8 cellular contexts compared by ENCODE assay signal in genomic region chr7:22853674-22854157, GRCh38. TPM values are rescaled to one million over a fixed set of nuclear protein-coding genes. Genes with fewer than 3 reads are reported as not detected.
DNase-seq lines count a peak whose midpoint lies in the region; ATAC-seq and TF ChIP-seq lines count a peak whose summit lies in the region.

No MANE protein-coding gene starts in this region.

- peak overlapping the region; percentile 71 to 94 for H3K4me3 ChIP-seq in esophagus (ENCODE audit: low read depth in 1 of 2, low read length in 2 of 2)
- no peak overlapping the region for H3K4me3 ChIP-seq in trophoblast cell (ENCODE audit: low read depth, low read length)

- H3K9me3 Mint-ChIP-seq in CD4-positive, alpha-beta T cell = no peaks in the 10 kb centered on the region
- no peaks in the 10 kb centered on the region for H3K9me3 Mint-ChIP-seq in T-helper 1 cell treated with Interleukin-12 subunit alpha and Interleukin-12 subunit beta and Interleukin-4 antibody, amounts not matched to agents 30 μg/mL and 1 μg/mL, for 36 hours

- 15% methylated on average over 15 to 28 of the region's 28 CpGs for WGBS in esophagus, 2 donors
- WGBS in trophoblast cell (ENCODE audit: extremely low coverage, insufficient coverage, insufficient read length) = no CpG with 5 or more reads among the region's 28 CpGs

- no peak overlapping the region for H4K91ac ChIP-seq in trophoblast cell (ENCODE audit: low read depth, low read length)

- H3K27ac ChIP-seq in CD4-positive, alpha-beta T cell (ENCODE audit: low read depth, low read length) = no peak overlapping the region
- H3K27ac ChIP-seq in esophagus (ENCODE audit: low read depth in 2 of 2, low read length in 1 of 2) = peak overlapping the region; percentile 8 to 73
- H3K27ac ChIP-seq in trophoblast cell (ENCODE audit: low read depth, low read length) = no peak overlapping the region

- no peak overlapping the region for H3K14ac ChIP-seq in trophoblast cell (ENCODE audit: low read length)

- H4K8ac ChIP-seq in trophoblast cell (ENCODE audit: low read depth, low read length) = no peak overlapping the region

- H2AK5ac ChIP-seq in trophoblast cell (ENCODE audit: low read length) = no peak overlapping the region

- H3K27me3 ChIP-seq in CD4-positive, alpha-beta T cell (ENCODE audit: control insufficient read depth, insufficient read depth, low read length) = no peaks in the 10 kb centered on the region
- no peaks in the 10 kb centered on the region for H3K27me3 ChIP-seq in esophagus (ENCODE audit: control insufficient read depth in 1 of 2, insufficient read depth in 2 of 2, low read length in 2 of 2)
- H3K27me3 ChIP-seq in trophoblast cell (ENCODE audit: insufficient read depth, low read length) = no peaks in the 10 kb centered on the region

- intact Hi-C loops in CD4-positive, alpha-beta T cell (cut with DNase I, micrococcal nuclease) = loop anchor here (1.0 to 10.0 kb wide), 6 partner anchors 31 to 441 kb away; partner anchors contain the start of genes TOMM7 (in 2 of the 2), HYCC1 (in 1 of the 2), MALSU1 (in 1 of the 2) and NUP42 (in 1 of the 2)

- H3K79me2 ChIP-seq in trophoblast cell (ENCODE audit: control insufficient read depth, insufficient read depth, low read length, poor library complexity) = peaks cover 10% of the 10 kb centered on the region

- H4K12ac ChIP-seq in trophoblast cell (ENCODE audit: low read depth, low read length) = no peak overlapping the region

- POLR2A ChIA-PET in CD4-positive, alpha-beta T cell (lab: Charles Lee) = no interaction called here

- peaks cover 26% of the 10 kb centered on the region for H3K36me3 Mint-ChIP-seq in CD4-positive, alpha-beta T cell (ENCODE audit: low read depth)
- peaks cover 17% of the 10 kb centered on the region for H3K36me3 Mint-ChIP-seq in T-helper 1 cell treated with Interleukin-12 subunit alpha and Interleukin-12 subunit beta and Interleukin-4 antibody, amounts not matched to agents 30 μg/mL and 1 μg/mL, for 36 hours (ENCODE audit: low read depth)

- H3K27me3 Mint-ChIP-seq in CD4-positive, alpha-beta T cell = peaks cover 3% of the 10 kb centered on the region
- peaks cover 3% of the 10 kb centered on the region for H3K27me3 Mint-ChIP-seq in T-helper 1 cell treated with Interleukin-12 subunit alpha and Interleukin-12 subunit beta and Interleukin-4 antibody, amounts not matched to agents 30 μg/mL and 1 μg/mL, for 36 hours (ENCODE audit: low read depth)

- H2BK120ac ChIP-seq in trophoblast cell (ENCODE audit: insufficient read depth, low read length, poor library complexity) = no peak overlapping the region

- peaks cover 9% of the 10 kb centered on the region for H3K79me1 ChIP-seq in trophoblast cell (ENCODE audit: low read length)

- no peak overlapping the region for H2AFZ ChIP-seq in trophoblast cell (ENCODE audit: insufficient read depth, low read length, poor library complexity)

- peak; percentile 80 for ATAC-seq in CD4-positive, alpha-beta T cell (ENCODE audit: poor library complexity)
- ATAC-seq in GM19043 (IDR thresholded peaks at IDR 0.05; ENCODE audit: low read depth, unreplicated experiment) (peak; percentile 22), HG03175 (IDR thresholded peaks at IDR 0.05; ENCODE audit: unreplicated experiment) (peak; percentile 22)

- CTCF ChIA-PET in CD4-positive, alpha-beta T cell (lab: Charles Lee) = interaction anchor here (0.7 to 1.2 kb wide), 3 partner anchors 18 to 202 kb away, joined by 3 to 5 read pairs (median 4); no protein-coding TSS in a partner anchor

- H3K9me3 ChIP-seq in CD4-positive, alpha-beta T cell (ENCODE audit: control insufficient read depth, low read length) = no peaks in the 10 kb centered on the region
- H3K9me3 ChIP-seq in esophagus (ENCODE audit: control insufficient read depth in 2 of 2, insufficient read depth in 1 of 2, low read depth in 1 of 2, low read length in 1 of 2) = no peaks in the 10 kb centered on the region
- no peaks in the 10 kb centered on the region for H3K9me3 ChIP-seq in trophoblast cell (ENCODE audit: insufficient read depth, low read depth, low read length)

- peak in 5 of 10 experiments; percentile 40 to 68 (median 55) for DNase-seq in CD4-positive, alpha-beta T cell
- DNase-seq in trophoblast cell (peak in 1 of 2 donors; percentile 19), HT-29 (ENCODE audit: low spot score) (no peak), putamen (ENCODE audit: low spot score) (no peak)

- peak overlapping the region; percentile 92 for H3K27ac Mint-ChIP-seq in CD4-positive, alpha-beta T cell
- H3K27ac Mint-ChIP-seq in T-helper 1 cell treated with Interleukin-12 subunit alpha and Interleukin-12 subunit beta and Interleukin-4 antibody, amounts not matched to agents 30 μg/mL and 1 μg/mL, for 36 hours = peak overlapping the region; percentile 99

- H3K4me2 ChIP-seq in trophoblast cell (ENCODE audit: low read length) = peak overlapping the region; percentile 46

- H2BK5ac ChIP-seq in trophoblast cell (ENCODE audit: low read depth, low read length, poor library complexity) = no peak overlapping the region

- H3K9ac ChIP-seq in trophoblast cell (ENCODE audit: low read length) = no peak overlapping the region

- H3K18ac ChIP-seq in trophoblast cell (ENCODE audit: low read length) = no peak overlapping the region

- H3K4ac ChIP-seq in trophoblast cell (ENCODE audit: low read depth, low read length) = no peak overlapping the region

- H3K4me1 ChIP-seq in esophagus (ENCODE audit: control insufficient read depth in 2 of 2, insufficient read depth in 2 of 2, low read length in 1 of 2) (peaks cover 0 to 3% of the 10 kb centered on the region in 2 donors), trophoblast cell (ENCODE audit: control insufficient read depth in 1 of 2, insufficient read depth in 2 of 2, low read length in 2 of 2) (peaks cover 5 to 20% of the 10 kb centered on the region in 2 experiments)

- no peak for TF ChIP-seq CTCF in CD4-positive, alpha-beta T cell (IDR thresholded peaks at IDR 0.05)

- H2BK12ac ChIP-seq in trophoblast cell (ENCODE audit: low read length) = no peak overlapping the region

- H3K4me3 Mint-ChIP-seq in CD4-positive, alpha-beta T cell = peak overlapping the region; percentile 98
- H3K4me3 Mint-ChIP-seq in T-helper 1 cell treated with Interleukin-12 subunit alpha and Interleukin-12 subunit beta and Interleukin-4 antibody, amounts not matched to agents 30 μg/mL and 1 μg/mL, for 36 hours = peak overlapping the region; percentile 99

- H3K36me3 ChIP-seq in esophagus (ENCODE audit: control insufficient read depth in 2 of 2, insufficient read depth in 2 of 2, low read length in 1 of 2) (no peaks in the 10 kb centered on the region), trophoblast cell (ENCODE audit: control insufficient read depth in 1 of 2, insufficient read depth in 2 of 2, low read length in 2 of 2) (no peaks in the 10 kb centered on the region)

- H3K23ac ChIP-seq in trophoblast cell (ENCODE audit: low read length) = no peak overlapping the region

- H3K4me1 Mint-ChIP-seq in CD4-positive, alpha-beta T cell (ENCODE audit: low read depth) = peaks cover 30% of the 10 kb centered on the region
- H3K4me1 Mint-ChIP-seq in T-helper 1 cell treated with Interleukin-12 subunit alpha and Interleukin-12 subunit beta and Interleukin-4 antibody, amounts not matched to agents 30 μg/mL and 1 μg/mL, for 36 hours (ENCODE audit: low read depth) = peaks cover 27% of the 10 kb centered on the region

RNA-seq across cellular contexts. Expression of gene TOMM7, which starts 31.1 kb away (rescaled TPM):
- total RNA-seq in CD4-positive, alpha-beta T cell = 100 to 1,000 TPM; 503 to 549 TPM
- polyA plus RNA-seq in esophagus = 100 to 1,000 TPM in 1 of 2 donors, 10 to 100 TPM in 1; 87.5 to 249 TPM
- 213 and 220 TPM in 2 replicates for polyA plus RNA-seq in trophoblast cell (2013)
- 137 and 151 TPM in 2 replicates for total RNA-seq in HT-29 (2014; rRNA removed; shearing (Covaris generic))

Comparison
In these comparisons a context has a peak if more than half of its experiments do, and no peak if none do; other contexts are left out.
1. ATAC-seq: peak in every context shown above with its lines; median percentile 80 in CD4-positive, alpha-beta T cell; 22 in GM19043; 22 in HG03175.
2. H3K27ac ChIP-seq: peak in esophagus (2 of 2); none in CD4-positive, alpha-beta T cell (single experiment) and trophoblast cell (single experiment).